ENCODE assay signal across 14 cellular contexts in genomic region chr2:45882707-45883106, GRCh38.
DNase-seq lines count a peak whose midpoint lies in the region; ATAC-seq and TF ChIP-seq lines count a peak whose summit lies in the region.
"Had no signal": no experiment of that assay in that cellular context is flagged by ENCODE, and none has a peak within 500 bp of the region (broad histone marks: within the 10 kb centered on the region; RNA-seq: fewer than 3 reads in every experiment).

No MANE protein-coding gene starts in this region.

- intact Hi-C loops in ovary (cut with DNase I): loop anchor here in 1 of 4 donors (10.0 kb wide), 1 partner anchor 52 kb away; no protein-coding TSS in a partner anchor
- intact Hi-C loops in ascending aorta (cut with DNase I): no loop called here

- peak overlapping the region; percentile 67 for H3K27ac Mint-ChIP-seq in glutamatergic neuron (ENCODE audit: unreplicated experiment)
- H3K27ac Mint-ChIP-seq in T-cell: no peak overlapping the region
- H3K27ac Mint-ChIP-seq: natural killer cell treated with Interleukin-12 subunit alpha and Interleukin-12 subunit beta and Interleukin-15 and Interleukin-18, amount 100 ng/mL, for 72 hours had no signal

- H3K4me1 Mint-ChIP-seq in glutamatergic neuron (ENCODE audit: low read depth, unreplicated experiment) (peaks cover 48% of the 10 kb centered on the region), T-cell (peaks cover 0 to 13% (median 11%) of the 10 kb centered on the region in 3 donors)

- H3K36me3 Mint-ChIP-seq in glutamatergic neuron (ENCODE audit: unreplicated experiment) (peaks cover 5% of the 10 kb centered on the region), T-cell (peaks cover 22% of the 10 kb centered on the region)

- H3K4me3 ChIP-seq in ovary (no peak overlapping the region), ascending aorta (no peak overlapping the region)

- WGBS in ovary, 3 donors: 15 to 36% (median 28%) methylated on average over 12 of the region's 12 CpGs

- H3K27me3 Mint-ChIP-seq in glutamatergic neuron (ENCODE audit: unreplicated experiment): peaks cover 6% of the 10 kb centered on the region
- H3K27me3 Mint-ChIP-seq in T-cell: no peaks in the 10 kb centered on the region
- H3K27me3 Mint-ChIP-seq: natural killer cell treated with Interleukin-12 subunit alpha and Interleukin-12 subunit beta and Interleukin-15 and Interleukin-18, amount 100 ng/mL, for 72 hours had no signal

- no peak for ATAC-seq in T-cell (replicated peaks in 1 of 4)
- ATAC-seq in GM18868 (IDR thresholded peaks at IDR 0.05; ENCODE audit: unreplicated experiment): no peak
- ATAC-seq: natural killer cell treated with Interleukin-12 subunit alpha and Interleukin-12 subunit beta and Interleukin-15 and Interleukin-18, amount 100 ng/mL, for 72 hours had no signal

- TF ChIP-seq POLR2A in ovary (IDR thresholded peaks at IDR 0.05): no peak

- peaks cover 29% of the 10 kb centered on the region for H3K4me1 ChIP-seq in ovary (ENCODE audit: insufficient read depth)
- H3K4me1 ChIP-seq in ascending aorta: peaks cover 7 to 23% of the 10 kb centered on the region in 2 donors

- TF ChIP-seq CTCF in glutamatergic neuron (IDR thresholded peaks at IDR 0.05; ENCODE audit: partially characterized antibody, unreplicated experiment) (no peak), ovary (IDR thresholded peaks at IDR 0.05) (no peak), ascending aorta (IDR thresholded peaks at IDR 0.05) (no peak)

- H3K9me3 Mint-ChIP-seq in glutamatergic neuron (ENCODE audit: unreplicated experiment) (peaks cover 3% of the 10 kb centered on the region), T-cell (no peaks in the 10 kb centered on the region)

- H3K9me3 ChIP-seq in ovary (no peaks in the 10 kb centered on the region), ascending aorta (no peaks in the 10 kb centered on the region)

- H3K4me3 Mint-ChIP-seq in glutamatergic neuron (ENCODE audit: unreplicated experiment) (no peak overlapping the region), T-cell (no peak overlapping the region)
- H3K4me3 Mint-ChIP-seq: natural killer cell treated with Interleukin-12 subunit alpha and Interleukin-12 subunit beta and Interleukin-15 and Interleukin-18, amount 100 ng/mL, for 72 hours had no signal

- DNase-seq in Ammon's horn (ENCODE audit: low spot score) (peak; percentile 54), RPMI7951 (ENCODE audit: low read depth) (peak; percentile 53), glutamatergic neuron (no peak), ovary (peak in 4 of 5 donors; percentile 14 to 68 (median 39)), T-cell (no peak), ascending aorta (ENCODE audit: low spot score in 2 of 2) (no peak)
- no peak for DNase-seq in stimulated activated naive CD4-positive, alpha-beta T cell treated with Interleukin-2 at 50 U/mL for 16 hours (lab: John Stamatoyannopoulos, UW)
- DNase-seq: activated gamma-delta T cell treated with Interleukin-2 at 50 U/mL for 16 hours; effector memory CD4-positive, alpha-beta T cell; OCI-M1; small intestine had no signal

- no peak for TF ChIP-seq EP300 in ovary (IDR thresholded peaks at IDR 0.05)

- CTCF ChIA-PET in T-cell (lab: Charles Lee): no interaction called here

- no peak overlapping the region for H3K27ac ChIP-seq in ovary
- H3K27ac ChIP-seq in ascending aorta: no peak overlapping the region
- H3K27ac ChIP-seq: VCaP had no signal

- POLR2A ChIA-PET in T-cell (lab: Charles Lee): no interaction called here

- H3K27me3 ChIP-seq in ovary: no peaks in the 10 kb centered on the region
- no peaks in the 10 kb centered on the region for H3K27me3 ChIP-seq in ascending aorta

- H3K36me3 ChIP-seq in ovary (no peaks in the 10 kb centered on the region), ascending aorta (no peaks in the 10 kb centered on the region)

Comparison
In these comparisons a context has a peak if more than half of its experiments do, and no peak if none do; other contexts are left out.
1. DNase-seq: peak in Ammon's horn (single experiment), RPMI7951 (single experiment) and ovary (4 of 5); none in glutamatergic neuron (single experiment), T-cell (0 of 34), stimulated activated naive CD4-positive, alpha-beta T cell treated with Interleukin-2 at 50 U/mL for 16 hours (single experiment) and ascending aorta (0 of 2).